In the genomic region with DNA sequence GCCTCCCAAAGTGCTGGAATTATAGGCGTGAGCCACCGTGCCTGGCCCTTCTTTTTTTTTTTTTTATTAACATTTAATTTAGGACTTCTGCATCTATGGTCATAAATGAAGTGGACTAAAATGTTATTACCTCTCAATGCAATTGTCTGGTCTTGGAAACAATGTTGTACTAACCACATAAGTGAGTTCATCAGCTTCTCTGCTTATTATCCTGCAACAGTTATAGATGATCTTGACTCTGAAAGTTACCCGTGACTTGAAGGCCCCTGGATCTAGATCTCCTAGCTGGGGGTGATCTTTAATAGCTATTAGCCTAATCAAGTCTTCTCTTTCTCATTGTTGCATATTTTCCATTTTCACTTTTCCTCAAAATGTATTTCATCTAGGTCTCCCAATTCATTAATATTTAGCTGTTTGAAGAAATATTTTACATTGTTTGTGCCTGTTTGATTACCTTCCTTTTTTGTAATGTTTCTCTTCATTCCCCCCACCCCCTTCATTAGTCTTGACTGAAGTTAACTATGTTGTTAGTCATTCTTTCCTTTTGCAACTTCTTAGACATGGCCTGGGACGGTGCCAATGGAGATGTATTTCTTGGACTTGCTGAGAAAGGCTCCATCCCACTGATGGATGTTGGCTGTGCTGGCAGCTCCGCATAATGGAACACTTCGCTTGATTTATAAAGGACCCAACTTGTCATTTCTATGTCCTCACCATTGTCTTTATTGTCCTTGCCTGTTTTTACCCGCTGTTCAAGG, we compare ENCODE assay signal across 16 cellular contexts.
DNase-seq lines count a peak whose midpoint lies in the region; ATAC-seq and TF ChIP-seq lines count a peak whose summit lies in the region.
"Had no signal": no experiment of that assay in that cellular context is flagged by ENCODE, and none has a peak within 500 bp of the region (broad histone marks: within the 10 kb centered on the region; RNA-seq: fewer than 3 reads in every experiment).

No MANE protein-coding gene starts in this region.

- H3K4me3 ChIP-seq in adipocyte (ENCODE audit: low read length) = no peak overlapping the region
- H3K4me3 ChIP-seq: gastrocnemius medialis, mucosa of descending colon had no signal

- peaks cover 5% of the 10 kb centered on the region for H3K9me3 ChIP-seq in adipocyte (ENCODE audit: control insufficient read depth, low read length)
- H3K9me3 ChIP-seq: gastrocnemius medialis, mucosa of descending colon had no signal

- no peak overlapping the region for H3K9ac ChIP-seq in adipocyte (ENCODE audit: low read length)

- no peak for TF ChIP-seq POLR2A in GM18505 (IDR thresholded peaks at IDR 0.05; ENCODE audit: borderline replicate concordance, extremely low read depth, insufficient read depth, insufficient read length)

- intact Hi-C loops in posterior vena cava (cut with DNase I) = loop anchor here in 1 of 2 donors (5.0 kb wide), 1 partner anchor 66 kb away; no protein-coding TSS in a partner anchor

- H3K9me3 Mint-ChIP-seq in activated naive CD4-positive, alpha-beta T cell treated with anti-CD3 and anti-CD28 coated beads, Interleukin-2, amount 50 U/mL, for 72 hours = peaks cover 0 to 6% of the 10 kb centered on the region in 2 donors
- H3K9me3 Mint-ChIP-seq: activated B cell treated with CpG ODN at 0.5 μM for 24 hours; CD8-positive, alpha-beta T cell had no signal

- H3K36me3 Mint-ChIP-seq in activated naive CD4-positive, alpha-beta T cell treated with anti-CD3 and anti-CD28 coated beads, Interleukin-2, amount 50 U/mL, for 72 hours = peaks cover 12 to 15% of the 10 kb centered on the region in 2 donors
- H3K36me3 Mint-ChIP-seq: CD8-positive, alpha-beta T cell; IgD-negative memory B cell had no signal

- H3K27me3 ChIP-seq in adipocyte (replicated peaks; ENCODE audit: control insufficient read depth, insufficient read depth, low read length) = no peaks in the 10 kb centered on the region
- H3K27me3 ChIP-seq: gastrocnemius medialis had no signal

- H3K36me3 ChIP-seq in adipocyte (ENCODE audit: control insufficient read depth, insufficient read depth, low read length, severe bottlenecking) = peaks cover 5% of the 10 kb centered on the region
- H3K36me3 ChIP-seq: gastrocnemius medialis had no signal

- no peak for ATAC-seq in GM21619 (IDR thresholded peaks at IDR 0.05; ENCODE audit: unreplicated experiment)
- ATAC-seq in GM18505 (IDR thresholded peaks at IDR 0.05; ENCODE audit: unreplicated experiment) = no peak
- no peak for ATAC-seq in activated naive CD4-positive, alpha-beta T cell treated with anti-CD3 and anti-CD28 coated beads, Interleukin-2, amount 50 U/mL, for 72 hours
- ATAC-seq in GM21786 (IDR thresholded peaks at IDR 0.05; ENCODE audit: unreplicated experiment) = no peak
- ATAC-seq: CD8-positive, alpha-beta T cell; gastrocnemius medialis; mucosa of descending colon had no signal

- DNase-seq in Daoy (ENCODE audit: low read depth) (peak; percentile 87), adipocyte (ENCODE audit: low read depth) (peak; percentile 92), fibroblast of the conjunctiva (ENCODE audit: low read depth) (peak; percentile 93), posterior vena cava (ENCODE audit: low spot score) (peak; percentile 91)
- no peak for DNase-seq in activated naive CD4-positive, alpha-beta T cell treated with anti-CD3 and anti-CD28 coated beads, Interleukin-2, amount 50 U/mL, for 72 hours (ENCODE audit: low spot score in 2 of 2)
- DNase-seq: activated B cell treated with CpG ODN at 0.5 μM for 24 hours; CD8-positive, alpha-beta T cell; gastrocnemius medialis; mucosa of descending colon; RPMI8226; stimulated activated naive CD8-positive, alpha-beta T cell treated with anti-CD3 and anti-CD28 coated beads, Interleukin-15, Interleukin-2, amounts not matched to agents 100 U/mL and 50 U/mL, for 24 hours had no signal

- H3K27ac Mint-ChIP-seq in activated naive CD4-positive, alpha-beta T cell treated with anti-CD3 and anti-CD28 coated beads, Interleukin-2, amount 50 U/mL, for 72 hours = peak overlapping the region in 1 of 2 donors; percentile 46
- H3K27ac Mint-ChIP-seq: activated B cell treated with CpG ODN at 0.5 μM for 24 hours; activated naive CD8-positive, alpha-beta T cell; CD8-positive, alpha-beta T cell had no signal

- H3K4me1 ChIP-seq in adipocyte (ENCODE audit: control insufficient read depth, insufficient read depth, low read length) = peaks cover 13% of the 10 kb centered on the region
- H3K4me1 ChIP-seq: gastrocnemius medialis had no signal

Comparison
In these comparisons a context has a peak if more than half of its experiments do, and no peak if none do; other contexts are left out.
1. DNase-seq: peak in Daoy (single experiment), adipocyte (single experiment), fibroblast of the conjunctiva (single experiment) and posterior vena cava (single experiment); none in activated naive CD4-positive, alpha-beta T cell treated with anti-CD3 and anti-CD28 coated beads, Interleukin-2, amount 50 U/mL, for 72 hours (0 of 2).